8 cellular contexts compared by ENCODE assay signal in the genomic region with DNA sequence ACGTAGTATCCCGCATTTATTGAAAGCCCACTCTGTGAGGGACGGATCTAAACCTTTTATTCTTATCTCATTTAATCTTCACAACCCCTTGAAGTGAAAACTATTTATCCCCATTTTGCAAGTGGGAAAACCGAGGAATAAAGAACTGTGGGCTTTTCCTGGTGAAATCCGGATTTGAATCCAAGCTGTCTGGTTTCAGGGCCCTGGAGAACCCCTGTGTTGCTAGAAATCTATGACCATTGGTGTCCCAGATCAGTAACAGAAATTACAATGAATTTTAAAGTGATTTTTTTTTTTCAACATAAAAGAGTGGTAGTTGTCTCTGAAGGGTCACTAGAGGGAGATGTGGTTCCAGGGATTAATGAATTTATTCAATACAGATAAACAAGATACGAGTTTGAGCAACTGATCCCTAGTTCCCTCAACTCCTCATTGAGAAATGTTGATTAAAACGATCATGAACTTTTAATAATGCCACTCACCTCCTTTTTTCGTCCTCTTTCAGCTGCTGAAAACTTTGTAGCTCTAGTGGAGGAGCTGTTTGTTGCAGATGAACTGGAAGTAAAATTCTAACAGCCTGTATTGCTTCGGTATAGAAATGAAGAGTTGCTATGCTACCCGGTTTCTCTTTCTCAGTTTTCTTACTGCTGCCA. TPM values are rescaled to one million over a fixed set of nuclear protein-coding genes. Genes with fewer than 3 reads are reported as not detected.
DNase-seq lines count a peak whose midpoint lies in the region; ATAC-seq, FAIRE-seq and TF ChIP-seq lines count a peak whose summit lies in the region.

No MANE protein-coding gene starts in this region.

- POLR2A ChIA-PET in naive thymus-derived CD8-positive, alpha-beta T cell (lab: Charles Lee): interaction anchor here (0.7 to 4.5 kb wide), 7 partner anchors 10 to 388 kb away, joined by 3 to 96 read pairs (median 8); a partner anchor contains a TSS

- peaks cover 28% of the 10 kb centered on the region for H3K36me3 ChIP-seq in effector memory CD4-positive, alpha-beta T cell (ENCODE audit: control insufficient read depth, insufficient read depth, low read length)

- H3K4me1 ChIP-seq in effector memory CD4-positive, alpha-beta T cell (ENCODE audit: control insufficient read depth, insufficient read depth, low read length, poor library complexity, severe bottlenecking): peaks cover 5% of the 10 kb centered on the region

- H3K9me3 Mint-ChIP-seq in naive thymus-derived CD8-positive, alpha-beta T cell: no peaks in the 10 kb centered on the region

- peak overlapping the region; percentile 98 to 100 (median 100) for H3K4me3 Mint-ChIP-seq in naive thymus-derived CD8-positive, alpha-beta T cell

- peak in 1 of 2 donors; percentile 27 for ATAC-seq in naive thymus-derived CD8-positive, alpha-beta T cell

- H3K27me3 Mint-ChIP-seq in naive thymus-derived CD8-positive, alpha-beta T cell: peaks cover 0 to 5% (median 0%) of the 10 kb centered on the region in 5 donors

- no peak for TF ChIP-seq POLR2A in H54 (IDR thresholded peaks at IDR 0.05; ENCODE audit: low read depth, low read length)

- peaks cover 30 to 69% (median 62%) of the 10 kb centered on the region in 4 donors for H3K4me1 Mint-ChIP-seq in naive thymus-derived CD8-positive, alpha-beta T cell

- H3K27ac ChIP-seq in effector memory CD4-positive, alpha-beta T cell (ENCODE audit: insufficient read depth, low read length, poor library complexity, severe bottlenecking): peak overlapping the region; percentile 96

- peaks cover 4 to 48% (median 9%) of the 10 kb centered on the region in 3 donors for H3K36me3 Mint-ChIP-seq in naive thymus-derived CD8-positive, alpha-beta T cell

- no peak for FAIRE-seq in H54 (lab: Jason Lieb, UNC)

- no peaks in the 10 kb centered on the region for H3K9me3 ChIP-seq in effector memory CD4-positive, alpha-beta T cell (ENCODE audit: control insufficient read depth, low read length)

- peak; percentile 33 for DNase-seq in CD1c-positive myeloid dendritic cell (ENCODE audit: extremely low spot score)
- DNase-seq in HCEC 1CT: peak; percentile 73
- peak; percentile 59 for DNase-seq in RPMI7951 (ENCODE audit: low read depth)
- no peak for DNase-seq in effector memory CD4-positive, alpha-beta T cell
- DNase-seq in naive thymus-derived CD8-positive, alpha-beta T cell: peak in 3 of 10 donors; percentile 35 to 46 (median 36)
- DNase-seq in NCI-H1092 treated with DMSO at 0.1 percent for 48 hours (lab: John Stamatoyannopoulos, UW): no peak
- DNase-seq in H54 (ENCODE audit: insufficient read length, low spot score): no peak
- no peak for DNase-seq in NCI-H1436 treated with DMSO at 0.1 percent for 48 hours (lab: John Stamatoyannopoulos, UW)

- H3K27me3 ChIP-seq in effector memory CD4-positive, alpha-beta T cell (replicated peaks; ENCODE audit: control insufficient read depth, insufficient read depth, low read length, poor library complexity, severe bottlenecking): no peaks in the 10 kb centered on the region

- peak overlapping the region; percentile 90 for H3K4me3 ChIP-seq in effector memory CD4-positive, alpha-beta T cell (ENCODE audit: insufficient read depth, low read depth, low read length, poor library complexity, severe bottlenecking)

- peak overlapping the region; percentile 100 for H3K27ac Mint-ChIP-seq in naive thymus-derived CD8-positive, alpha-beta T cell

RNA-seq across cellular contexts. Expression of a gene that starts 0.9 kb away (rescaled TPM):
- 402 and 451 TPM in 2 replicates for total RNA-seq in RPMI7951 (2014; rRNA removed; shearing (Covaris generic))
- total RNA-seq in naive thymus-derived CD8-positive, alpha-beta T cell: 100 to 1,000 TPM; 231 to 245 TPM
- polyA plus RNA-seq in naive thymus-derived CD8-positive, alpha-beta T cell: 100 to 1,000 TPM; 311 to 364 (median 348) TPM

RNA-seq across cellular contexts. Expression of a gene that starts 28.4 kb away (rescaled TPM):
- total RNA-seq in RPMI7951 (2014; rRNA removed; shearing (Covaris generic)): 2.2 and 2.9 TPM in 2 replicates
- total RNA-seq in naive thymus-derived CD8-positive, alpha-beta T cell: 1 to 10 TPM; 2.6 to 4.1 TPM
- polyA plus RNA-seq in naive thymus-derived CD8-positive, alpha-beta T cell: 1 to 10 TPM in 2 of 3 donors, under 1 TPM in 1; 0.73 to 2.0 (median 1.8) TPM

RNA-seq across cellular contexts. Expression of a gene that starts 28.5 kb away (rescaled TPM):
- total RNA-seq in RPMI7951 (2014; rRNA removed; shearing (Covaris generic)): 20.2 and 22.6 TPM in 2 replicates
- 10 to 100 TPM; 15.7 to 20.7 TPM for total RNA-seq in naive thymus-derived CD8-positive, alpha-beta T cell
- polyA plus RNA-seq in naive thymus-derived CD8-positive, alpha-beta T cell: 10 to 100 TPM; 25.4 to 33.3 (median 28.6) TPM

Comparison
In these comparisons a context has a peak if more than half of its experiments do, and no peak if none do; other contexts are left out.
1. DNase-seq: peak in CD1c-positive myeloid dendritic cell (single experiment), HCEC 1CT (single experiment) and RPMI7951 (single experiment); none in effector memory CD4-positive, alpha-beta T cell (0 of 3), NCI-H1092 treated with DMSO at 0.1 percent for 48 hours (single experiment), H54 (single experiment) and NCI-H1436 treated with DMSO at 0.1 percent for 48 hours (single experiment).